ENCODE assay signal across 8 cellular contexts in genomic region chr3:125512135-125512920, GRCh38. TPM values are rescaled to one million over a fixed set of nuclear protein-coding genes. Genes with fewer than 3 reads are reported as not detected.
A peak's percentile ranks its signal among the peaks of the same experiment; 100 is the strongest.
DNase-seq lines count a peak whose midpoint lies in the region; ATAC-seq and TF ChIP-seq lines count a peak whose summit lies in the region.

No MANE protein-coding gene starts in this region.

- no peaks in the 10 kb centered on the region for H3K9me2 ChIP-seq in PC-9 (ENCODE audit: insufficient read depth)

- ATAC-seq in activated CD8-positive, alpha-beta memory T cell treated with anti-CD3 and anti-CD28 coated beads, Interleukin-2, amount 10 ng/mL, durations not matched to agents 7 days and 5 days: peak; percentile 82
- ATAC-seq in upper lobe of right lung (no peak), GM21423 (IDR thresholded peaks at IDR 0.05; ENCODE audit: unreplicated experiment) (no peak)

- peaks cover 12% of the 10 kb centered on the region for H3K79me2 ChIP-seq in PC-9 (ENCODE audit: low read depth)

- intact Hi-C loops in upper lobe of right lung (cut with DNase I): no loop called here
- intact Hi-C loops in PC-9 (cut with micrococcal nuclease; ENCODE audit: unreplicated experiment): no loop called here

- H2AFZ ChIP-seq in PC-9: no peak overlapping the region

- H4K20me1 ChIP-seq in PC-9 (ENCODE audit: insufficient read depth): no peaks in the 10 kb centered on the region

- POLR2A ChIA-PET in PC-9 (lab: Charles Lee; ENCODE audit: unreplicated experiment): no interaction called here

- no peaks in the 10 kb centered on the region for H3K27me3 Mint-ChIP-seq in activated CD8-positive, alpha-beta memory T cell treated with anti-CD3 and anti-CD28 coated beads, Interleukin-2, amount 10 ng/mL, durations not matched to agents 7 days and 5 days

- no peaks in the 10 kb centered on the region for H3F3A ChIP-seq in PC-9 (ENCODE audit: insufficient read depth, low read depth)

- H3K4me2 ChIP-seq in PC-9: no peak overlapping the region

- no peak for TF ChIP-seq CTCF in upper lobe of right lung (IDR thresholded peaks at IDR 0.05)
- TF ChIP-seq CTCF in PC-9 (conservative IDR thresholded peaks at IDR 0.05): no peak

- peak; percentile 47 for DNase-seq in activated CD8-positive, alpha-beta memory T cell treated with anti-CD3 and anti-CD28 coated beads, Interleukin-2, amount 10 ng/mL, durations not matched to agents 7 days and 5 days
- DNase-seq in activated CD8-positive, alpha-beta memory T cell treated with anti-CD3 and anti-CD28 coated beads, Interleukin-2, amount 50 U/mL, for 48 hours: no peak
- DNase-seq in NCI-H226 (peak; percentile 90), cerebellar cortex (ENCODE audit: low spot score) (peak; percentile 25), upper lobe of right lung (no peak), PC-9 (no peak)
- peak; percentile 7 to 13 for DNase-seq in stimulated activated CD4-positive, alpha-beta T cell treated with anti-CD3 and anti-CD28 coated beads, Interleukin-4, amount 100 ng/mL, for 4 hours

- H3K9me3 ChIP-seq in upper lobe of right lung: no peaks in the 10 kb centered on the region
- no peaks in the 10 kb centered on the region for H3K9me3 ChIP-seq in PC-9 (ENCODE audit: insufficient read depth, low read depth)

- CTCF ChIA-PET in activated CD8-positive, alpha-beta memory T cell treated with anti-CD3 and anti-CD28 coated beads, Interleukin-2, amount 10 ng/mL, durations not matched to agents 7 days and 5 days (lab: Charles Lee): no interaction called here
- CTCF ChIA-PET in PC-9 (lab: Charles Lee): interaction anchor here (0.7 kb wide), 1 partner anchor 304 kb away, joined by 3 read pairs; no protein-coding TSS in a partner anchor

- peak overlapping the region; percentile 33 for H3K27ac Mint-ChIP-seq in activated CD8-positive, alpha-beta memory T cell treated with anti-CD3 and anti-CD28 coated beads, Interleukin-2, amount 10 ng/mL, durations not matched to agents 7 days and 5 days

- H3K4me3 ChIP-seq in upper lobe of right lung (no peak overlapping the region), PC-9 (no peak overlapping the region)

- H3K36me3 ChIP-seq in upper lobe of right lung: peaks cover 15% of the 10 kb centered on the region
- H3K36me3 ChIP-seq in PC-9 (ENCODE audit: low read depth): 0 out of 2 replicates have a peak, but pooled peaks cover 2% of the 10 kb centered on the region

- no peaks in the 10 kb centered on the region for H3K27me3 ChIP-seq in upper lobe of right lung
- no peaks in the 10 kb centered on the region for H3K27me3 ChIP-seq in PC-9 (ENCODE audit: insufficient read depth, low read depth)

- H3K27ac ChIP-seq in upper lobe of right lung (no peak overlapping the region), PC-9 (no peak overlapping the region)

- no TSS peak for BruUV-seq in PC-9 (replicated peaks; lab: Mats Ljungman, UMichigan)

- peaks cover 35% of the 10 kb centered on the region for H3K4me1 Mint-ChIP-seq in activated CD8-positive, alpha-beta memory T cell treated with anti-CD3 and anti-CD28 coated beads, Interleukin-2, amount 10 ng/mL, durations not matched to agents 7 days and 5 days

- H3K4me1 ChIP-seq in upper lobe of right lung (peaks cover 8% of the 10 kb centered on the region), PC-9 (replicated peaks; ENCODE audit: insufficient read depth) (no peaks in the 10 kb centered on the region)

- peaks cover 1% of the 10 kb centered on the region for H3K9me3 Mint-ChIP-seq in activated CD8-positive, alpha-beta memory T cell treated with anti-CD3 and anti-CD28 coated beads, Interleukin-2, amount 10 ng/mL, durations not matched to agents 7 days and 5 days (ENCODE audit: low read depth)

- peaks cover 61% of the 10 kb centered on the region for H3K36me3 Mint-ChIP-seq in activated CD8-positive, alpha-beta memory T cell treated with anti-CD3 and anti-CD28 coated beads, Interleukin-2, amount 10 ng/mL, durations not matched to agents 7 days and 5 days

- H3K4me3 Mint-ChIP-seq in activated CD8-positive, alpha-beta memory T cell treated with anti-CD3 and anti-CD28 coated beads, Interleukin-2, amount 10 ng/mL, durations not matched to agents 7 days and 5 days: no peak overlapping the region

RNA-seq across cellular contexts. Expression of gene SNX4, which starts 7.7 kb away (rescaled TPM):
- total RNA-seq in activated CD8-positive, alpha-beta memory T cell treated with anti-CD3 and anti-CD28 coated beads, Interleukin-2, amount 10 ng/mL, durations not matched to agents 7 days and 5 days: 10 to 100 TPM; 33.0 to 37.9 TPM
- 41.4 TPM for total RNA-seq in upper lobe of right lung
- total RNA-seq in PC-9 (2021): 28.6 and 31.6 TPM in 2 replicates

Comparison
In these comparisons a context has a peak if more than half of its experiments do, and no peak if none do; other contexts are left out.
1. DNase-seq: peak in activated CD8-positive, alpha-beta memory T cell treated with anti-CD3 and anti-CD28 coated beads, Interleukin-2, amount 10 ng/mL, durations not matched to agents 7 days and 5 days (single experiment), NCI-H226 (single experiment), cerebellar cortex (single experiment) and stimulated activated CD4-positive, alpha-beta T cell treated with anti-CD3 and anti-CD28 coated beads, Interleukin-4, amount 100 ng/mL, for 4 hours (2 of 2); none in activated CD8-positive, alpha-beta memory T cell treated with anti-CD3 and anti-CD28 coated beads, Interleukin-2, amount 50 U/mL, for 48 hours (single experiment), upper lobe of right lung (single experiment) and PC-9 (0 of 2).